Comparison of ENCODE assay signal across 13 cellular contexts in genomic region chr5:39195198-39195826, GRCh38. TPM values are rescaled to one million over a fixed set of nuclear protein-coding genes. Genes with fewer than 3 reads are reported as not detected.
DNase-seq lines count a peak whose midpoint lies in the region; ATAC-seq and TF ChIP-seq lines count a peak whose summit lies in the region.
"Had no signal": no experiment of that assay in that cellular context is flagged by ENCODE, and none has a peak within 500 bp of the region (broad histone marks: within the 10 kb centered on the region; RNA-seq: fewer than 3 reads in every experiment).

No MANE protein-coding gene starts in this region.

- no peak overlapping the region for H3K9ac ChIP-seq in trophoblast cell (ENCODE audit: low read length)

- peaks cover 10% of the 10 kb centered on the region; the same call in 1 of the 2 replicates for H3K36me3 ChIP-seq in KOPT-K1 (ENCODE audit: insufficient read depth, low read length)
- no peaks in the 10 kb centered on the region for H3K36me3 ChIP-seq in brain microvascular endothelial cell (replicated peaks)
- H3K36me3 ChIP-seq in trophoblast cell (ENCODE audit: control insufficient read depth in 1 of 2, insufficient read depth in 2 of 2, low read length in 2 of 2) = no peaks in the 10 kb centered on the region
- H3K36me3 ChIP-seq: adrenal gland, lower lobe of right lung, tibial artery had no signal

- intact Hi-C loops in activated CD4-positive, alpha-beta T cell treated with anti-CD3 and anti-CD28 coated beads for 36 hours (cut with DNase I, micrococcal nuclease) = loop anchor here in 1 of 2 experiments (2.0 to 10.0 kb wide), 2 partner anchors 13 to 1639 kb away; partner anchors contain the start of gene RPL37

- no peak overlapping the region for H3K4ac ChIP-seq in trophoblast cell (ENCODE audit: low read depth, low read length)

- H3K14ac ChIP-seq in trophoblast cell (ENCODE audit: low read length) = no peak overlapping the region

- peaks cover 67% of the 10 kb centered on the region for H3K4me1 Mint-ChIP-seq in activated CD4-positive, alpha-beta T cell treated with anti-CD3 and anti-CD28 coated beads for 36 hours

- no peak overlapping the region for H3K23ac ChIP-seq in trophoblast cell (ENCODE audit: low read length)

- H3K4me2 ChIP-seq in trophoblast cell (ENCODE audit: low read length) = no peak overlapping the region

- H3K27me3 Mint-ChIP-seq in activated CD4-positive, alpha-beta T cell treated with anti-CD3 and anti-CD28 coated beads for 36 hours = no peaks in the 10 kb centered on the region

- H3K9me3 ChIP-seq in KOPT-K1 (ENCODE audit: insufficient read depth, low read length, poor library complexity, severe bottlenecking) (no peaks in the 10 kb centered on the region), trophoblast cell (ENCODE audit: insufficient read depth, low read depth, low read length) (no peaks in the 10 kb centered on the region)
- H3K9me3 ChIP-seq: adrenal gland, lower lobe of right lung, tibial artery had no signal

- H3K4me1 ChIP-seq in trophoblast cell (ENCODE audit: control insufficient read depth in 1 of 2, insufficient read depth in 2 of 2, low read length in 2 of 2) = peaks cover 6 to 11% of the 10 kb centered on the region in 2 experiments
- H3K4me1 ChIP-seq: adrenal gland, tibial artery had no signal

- H2BK120ac ChIP-seq in trophoblast cell (ENCODE audit: insufficient read depth, low read length, poor library complexity) = no peak overlapping the region

- no peak overlapping the region for H3K18ac ChIP-seq in trophoblast cell (ENCODE audit: low read length)

- CTCF ChIA-PET in activated CD4-positive, alpha-beta T cell treated with anti-CD3 and anti-CD28 coated beads for 36 hours (lab: Charles Lee) = interaction anchor here (0.6 to 3.8 kb wide), 14 partner anchors 8 to 180 kb away, joined by 3 to 19 read pairs (median 4); no protein-coding TSS in a partner anchor

- H2BK5ac ChIP-seq in trophoblast cell (ENCODE audit: low read depth, low read length, poor library complexity) = peak overlapping the region; percentile 39

- peaks cover 20% of the 10 kb centered on the region for H3K36me3 Mint-ChIP-seq in activated CD4-positive, alpha-beta T cell treated with anti-CD3 and anti-CD28 coated beads for 36 hours (ENCODE audit: low read depth)

- no peak for TF ChIP-seq CTCF in brain microvascular endothelial cell (IDR thresholded peaks at IDR 0.05; ENCODE audit: low read depth, low read length, missing control alignments)

- no peak overlapping the region for H3K4me3 ChIP-seq in brain microvascular endothelial cell (ENCODE audit: low read depth, low read length)
- H3K4me3 ChIP-seq in trophoblast cell (ENCODE audit: low read depth, low read length) = no peak overlapping the region
- H3K4me3 ChIP-seq: adrenal gland, lower lobe of right lung, tibial artery had no signal

- peaks cover 4% of the 10 kb centered on the region for H3K79me1 ChIP-seq in trophoblast cell (ENCODE audit: low read length)

- H2AK5ac ChIP-seq in trophoblast cell (ENCODE audit: low read length) = no peak overlapping the region

- peaks cover 2% of the 10 kb centered on the region for H3K79me2 ChIP-seq in trophoblast cell (ENCODE audit: control insufficient read depth, insufficient read depth, low read length, poor library complexity)

- peak overlapping the region; percentile 96 for H3K27ac Mint-ChIP-seq in activated CD4-positive, alpha-beta T cell treated with anti-CD3 and anti-CD28 coated beads for 36 hours

- no peaks in the 10 kb centered on the region for H3K27me3 ChIP-seq in brain microvascular endothelial cell (replicated peaks)
- H3K27me3 ChIP-seq in trophoblast cell (ENCODE audit: insufficient read depth, low read length) = no peaks in the 10 kb centered on the region
- H3K27me3 ChIP-seq: adrenal gland had no signal

- no peak overlapping the region for H4K8ac ChIP-seq in trophoblast cell (ENCODE audit: low read depth, low read length)

- H2AFZ ChIP-seq in trophoblast cell (ENCODE audit: insufficient read depth, low read length, poor library complexity) = no peak overlapping the region

- no CpG with 5 or more reads among the region's 3 CpGs for WGBS in trophoblast cell (ENCODE audit: extremely low coverage, insufficient coverage, insufficient read length)

- H4K12ac ChIP-seq in trophoblast cell (ENCODE audit: low read depth, low read length) = no peak overlapping the region

- no peak for DNase-seq in activated CD4-positive, alpha-beta T cell treated with anti-CD3 and anti-CD28 coated beads for 36 hours
- DNase-seq in activated CD4-positive, alpha-beta T cell treated with anti-CD3 and anti-CD28 coated beads for 48 hours = no peak
- DNase-seq in brain microvascular endothelial cell (no peak), trophoblast cell (no peak), nucleus accumbens (lab: John Stamatoyannopoulos, UW) (no peak), medulla oblongata (ENCODE audit: extremely low spot score) (no peak), DMS114 treated with DMSO at 0.1 percent for 48 hours (lab: John Stamatoyannopoulos, UW; ENCODE audit: unreplicated experiment) (no peak)
- DNase-seq: activated CD4-positive, alpha-beta T cell treated with anti-CD3 and anti-CD28 coated beads for 1 hour; adrenal gland; lower lobe of right lung; occipital lobe; tibial artery had no signal

- no peaks in the 10 kb centered on the region for H3K9me3 Mint-ChIP-seq in activated CD4-positive, alpha-beta T cell treated with anti-CD3 and anti-CD28 coated beads for 36 hours (ENCODE audit: low read depth)

- H3K4me3 Mint-ChIP-seq in activated CD4-positive, alpha-beta T cell treated with anti-CD3 and anti-CD28 coated beads for 36 hours = peak overlapping the region; percentile 72

- H3K27ac ChIP-seq in KOPT-K1 (ENCODE audit: low read depth, low read length, poor library complexity, severe bottlenecking) = peak overlapping the region; percentile 90
- H3K27ac ChIP-seq in brain microvascular endothelial cell = peak overlapping the region; percentile 95
- H3K27ac ChIP-seq in trophoblast cell (ENCODE audit: low read depth, low read length) = peak overlapping the region; percentile 22
- H3K27ac ChIP-seq: adrenal gland, tibial artery had no signal

- in situ Hi-C loops in brain microvascular endothelial cell (cut with HindIII; ENCODE audit: low pct_ligation_motif_present, low sequenced_read_pairs) = no loop called here

- peak; percentile 16 for ATAC-seq in activated CD4-positive, alpha-beta T cell treated with anti-CD3 and anti-CD28 coated beads for 36 hours

- H4K91ac ChIP-seq in trophoblast cell (ENCODE audit: low read depth, low read length) = peak overlapping the region; percentile 28

- POLR2A ChIA-PET in activated CD4-positive, alpha-beta T cell treated with anti-CD3 and anti-CD28 coated beads for 36 hours (lab: Charles Lee) = interaction anchor here (0.6 to 1.5 kb wide), 2 partner anchors 21 to 39 kb away, joined by 4 to 5 read pairs; no protein-coding TSS in a partner anchor

- H2BK12ac ChIP-seq in trophoblast cell (ENCODE audit: low read length) = no peak overlapping the region

RNA-seq across cellular contexts. Expression of gene FYB1, which starts 24.1 kb away (rescaled TPM):
- 100 to 1,000 TPM; 109 to 171 TPM for total RNA-seq in activated CD4-positive, alpha-beta T cell treated with anti-CD3 and anti-CD28 coated beads for 36 hours
- 58.3 and 63.0 TPM in 2 replicates for polyA plus RNA-seq in trophoblast cell (2013)

Comparison
In these comparisons a context has a peak if more than half of its experiments do, and no peak if none do; other contexts are left out.
1. H3K27ac ChIP-seq: peak in every context shown above with its lines; median percentile 95 in brain microvascular endothelial cell; 90 in KOPT-K1; 22 in trophoblast cell.